ENCODE assay signal across 8 cellular contexts in the genomic region with DNA sequence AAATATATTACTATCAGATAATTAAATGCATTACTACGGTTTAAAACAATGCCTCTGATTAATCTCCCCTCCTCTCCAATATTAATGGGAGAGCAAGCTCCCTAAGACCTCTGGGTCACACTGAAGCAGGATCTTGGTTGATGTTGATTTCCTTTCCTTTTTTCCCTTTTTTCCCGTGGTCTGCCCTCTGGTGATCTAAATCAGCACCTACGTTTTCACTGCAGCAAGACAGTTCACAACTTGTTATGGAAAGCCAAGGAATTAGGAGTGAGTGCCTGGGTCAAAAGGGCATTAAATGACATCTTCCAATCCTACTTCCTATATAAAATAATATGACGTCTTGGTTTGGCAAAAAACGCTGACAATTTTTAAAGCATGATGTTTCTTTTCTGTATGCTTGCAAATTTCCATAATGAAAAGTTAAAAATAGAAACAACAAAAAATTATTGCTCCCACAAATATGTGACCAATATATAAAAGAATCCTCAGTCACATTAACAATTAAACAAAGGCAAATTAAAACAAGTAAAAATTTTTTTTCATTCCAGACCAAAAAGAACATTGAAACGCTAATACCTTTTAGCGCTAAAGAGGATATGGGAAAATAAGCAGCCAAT. TPM values are rescaled to one million over a fixed set of nuclear protein-coding genes. Genes with fewer than 3 reads are reported as not detected.
DNase-seq lines count a peak whose midpoint lies in the region; ATAC-seq and TF ChIP-seq lines count a peak whose summit lies in the region.

No MANE protein-coding gene starts in this region.

- no peak overlapping the region for H3K4me2 ChIP-seq in OCI-LY3 (ENCODE audit: low read length)

- H4K20me1 ChIP-seq in OCI-LY3 (ENCODE audit: insufficient read depth, low read length) = no peaks in the 10 kb centered on the region

- H3K9me3 ChIP-seq in cardiac muscle cell (ENCODE audit: low read depth) (no peaks in the 10 kb centered on the region), OCI-LY3 (ENCODE audit: insufficient read depth, low read length) (no peaks in the 10 kb centered on the region)

- ATAC-seq in left cardiac atrium (no peak), GM21447 (IDR thresholded peaks at IDR 0.05; ENCODE audit: unreplicated experiment) (no peak)

- H3K9ac ChIP-seq in OCI-LY3 (ENCODE audit: low read length) = no peak overlapping the region

- no peak overlapping the region for H2AFZ ChIP-seq in OCI-LY3 (ENCODE audit: low read depth, low read length)

- H3K4me3 ChIP-seq in cardiac muscle cell (no peak overlapping the region), OCI-LY3 (ENCODE audit: low read length) (no peak overlapping the region)

- H3K36me3 ChIP-seq in cardiac muscle cell = no peaks in the 10 kb centered on the region
- no peaks in the 10 kb centered on the region for H3K36me3 ChIP-seq in OCI-LY3 (replicated peaks; ENCODE audit: low read depth, low read length)

- H3K27me3 ChIP-seq in cardiac muscle cell (peaks cover 4% of the 10 kb centered on the region), OCI-LY3 (ENCODE audit: low read depth, low read length) (no peaks in the 10 kb centered on the region)

- H3K4me1 ChIP-seq in cardiac muscle cell (ENCODE audit: low read depth) (no peaks in the 10 kb centered on the region), OCI-LY3 (ENCODE audit: low read length) (no peaks in the 10 kb centered on the region)

- TF ChIP-seq CTCF in cardiac muscle cell (IDR thresholded peaks at IDR 0.05; ENCODE audit: low read depth, low read length) = peak; percentile 59
- peak; percentile 28 for TF ChIP-seq CTCF in OCI-LY3 (IDR thresholded peaks at IDR 0.05; ENCODE audit: low read depth, low read length)

- H3K79me2 ChIP-seq in OCI-LY3 (ENCODE audit: low read length) = no peaks in the 10 kb centered on the region

- peak; percentile 16 to 66 for DNase-seq in cardiac muscle cell (ENCODE audit: low read depth in 1 of 2, low spot score in 1 of 2)
- DNase-seq in left cardiac atrium = no peak
- DNase-seq in fibroblast of the conjunctiva (ENCODE audit: low read depth) = peak; percentile 14
- no peak for DNase-seq in activated CD4-positive, alpha-beta T cell treated with anti-CD3 and anti-CD28 coated beads, Interleukin-2, amount 50 U/mL, for 48 hours
- no peak for DNase-seq in RPMI8226
- no peak for DNase-seq in cortex of kidney (lab: John Stamatoyannopoulos, UW)

- intact Hi-C loops in left cardiac atrium (cut with DNase I) = no loop called here

- H3K27ac ChIP-seq in cardiac muscle cell = no peak overlapping the region
- no peak overlapping the region for H3K27ac ChIP-seq in OCI-LY3 (ENCODE audit: low read length)

RNA-seq across cellular contexts. Expression of a gene that starts 7.9 kb away (rescaled TPM):
- total RNA-seq in cardiac muscle cell (13.2 TPM in 2 replicates), left cardiac atrium (10 to 100 TPM; 20.2 to 22.9 TPM)
- polyA plus RNA-seq in cardiac muscle cell = 39.8 and 44.9 TPM in 2 replicates

Comparison
In these comparisons a context has a peak if more than half of its experiments do, and no peak if none do; other contexts are left out.
1. DNase-seq: peak in cardiac muscle cell (2 of 2) and fibroblast of the conjunctiva (single experiment); none in left cardiac atrium (single experiment), activated CD4-positive, alpha-beta T cell treated with anti-CD3 and anti-CD28 coated beads, Interleukin-2, amount 50 U/mL, for 48 hours (0 of 2), RPMI8226 (single experiment) and cortex of kidney (single experiment).